In the genomic region with DNA sequence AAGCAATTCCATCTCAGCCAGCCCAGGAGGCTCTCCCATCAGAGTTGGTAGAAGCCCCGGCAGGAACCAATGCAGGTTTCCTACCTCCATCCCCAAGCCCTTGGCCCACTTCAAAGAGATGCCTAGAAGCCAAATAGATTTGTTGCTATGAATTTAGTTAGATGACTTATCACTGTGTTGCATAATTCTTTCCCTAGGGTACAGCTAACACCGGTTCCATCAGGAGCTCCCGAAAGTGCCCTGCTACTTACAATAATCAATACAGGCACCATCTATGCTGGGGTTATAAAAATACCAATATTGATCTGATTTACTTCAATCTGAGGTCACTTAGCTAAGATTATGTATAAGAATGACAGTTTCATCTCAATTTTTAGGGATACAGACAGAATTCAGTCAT, we compare ENCODE assay signal across 2 cellular contexts.
TF ChIP-seq lines count a peak whose summit lies in the region.

No MANE protein-coding gene starts in this region.

TF ChIP-seq in GM23338, 12 proteins besides CTCF, POLR2A, EP300 and RAD21 (continued from another document):
- TF ChIP-seq, protein P1, sequence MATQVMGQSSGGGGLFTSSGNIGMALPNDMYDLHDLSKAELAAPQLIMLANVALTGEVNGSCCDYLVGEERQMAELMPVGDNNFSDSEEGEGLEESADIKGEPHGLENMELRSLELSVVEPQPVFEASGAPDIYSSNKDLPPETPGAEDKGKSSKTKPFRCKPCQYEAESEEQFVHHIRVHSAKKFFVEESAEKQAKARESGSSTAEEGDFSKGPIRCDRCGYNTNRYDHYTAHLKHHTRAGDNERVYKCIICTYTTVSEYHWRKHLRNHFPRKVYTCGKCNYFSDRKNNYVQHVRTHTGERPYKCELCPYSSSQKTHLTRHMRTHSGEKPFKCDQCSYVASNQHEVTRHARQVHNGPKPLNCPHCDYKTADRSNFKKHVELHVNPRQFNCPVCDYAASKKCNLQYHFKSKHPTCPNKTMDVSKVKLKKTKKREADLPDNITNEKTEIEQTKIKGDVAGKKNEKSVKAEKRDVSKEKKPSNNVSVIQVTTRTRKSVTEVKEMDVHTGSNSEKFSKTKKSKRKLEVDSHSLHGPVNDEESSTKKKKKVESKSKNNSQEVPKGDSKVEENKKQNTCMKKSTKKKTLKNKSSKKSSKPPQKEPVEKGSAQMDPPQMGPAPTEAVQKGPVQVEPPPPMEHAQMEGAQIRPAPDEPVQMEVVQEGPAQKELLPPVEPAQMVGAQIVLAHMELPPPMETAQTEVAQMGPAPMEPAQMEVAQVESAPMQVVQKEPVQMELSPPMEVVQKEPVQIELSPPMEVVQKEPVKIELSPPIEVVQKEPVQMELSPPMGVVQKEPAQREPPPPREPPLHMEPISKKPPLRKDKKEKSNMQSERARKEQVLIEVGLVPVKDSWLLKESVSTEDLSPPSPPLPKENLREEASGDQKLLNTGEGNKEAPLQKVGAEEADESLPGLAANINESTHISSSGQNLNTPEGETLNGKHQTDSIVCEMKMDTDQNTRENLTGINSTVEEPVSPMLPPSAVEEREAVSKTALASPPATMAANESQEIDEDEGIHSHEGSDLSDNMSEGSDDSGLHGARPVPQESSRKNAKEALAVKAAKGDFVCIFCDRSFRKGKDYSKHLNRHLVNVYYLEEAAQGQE (IDR thresholded peaks at IDR 0.05; ENCODE audit: unreplicated experiment) = no peak
- no peak for TF ChIP-seq NANOG (IDR thresholded peaks at IDR 0.05; ENCODE audit: borderline replicate concordance)
- TF ChIP-seq STAT1 (IDR thresholded peaks at IDR 0.05; ENCODE audit: unreplicated experiment) = no peak
- TF ChIP-seq, protein P2, sequence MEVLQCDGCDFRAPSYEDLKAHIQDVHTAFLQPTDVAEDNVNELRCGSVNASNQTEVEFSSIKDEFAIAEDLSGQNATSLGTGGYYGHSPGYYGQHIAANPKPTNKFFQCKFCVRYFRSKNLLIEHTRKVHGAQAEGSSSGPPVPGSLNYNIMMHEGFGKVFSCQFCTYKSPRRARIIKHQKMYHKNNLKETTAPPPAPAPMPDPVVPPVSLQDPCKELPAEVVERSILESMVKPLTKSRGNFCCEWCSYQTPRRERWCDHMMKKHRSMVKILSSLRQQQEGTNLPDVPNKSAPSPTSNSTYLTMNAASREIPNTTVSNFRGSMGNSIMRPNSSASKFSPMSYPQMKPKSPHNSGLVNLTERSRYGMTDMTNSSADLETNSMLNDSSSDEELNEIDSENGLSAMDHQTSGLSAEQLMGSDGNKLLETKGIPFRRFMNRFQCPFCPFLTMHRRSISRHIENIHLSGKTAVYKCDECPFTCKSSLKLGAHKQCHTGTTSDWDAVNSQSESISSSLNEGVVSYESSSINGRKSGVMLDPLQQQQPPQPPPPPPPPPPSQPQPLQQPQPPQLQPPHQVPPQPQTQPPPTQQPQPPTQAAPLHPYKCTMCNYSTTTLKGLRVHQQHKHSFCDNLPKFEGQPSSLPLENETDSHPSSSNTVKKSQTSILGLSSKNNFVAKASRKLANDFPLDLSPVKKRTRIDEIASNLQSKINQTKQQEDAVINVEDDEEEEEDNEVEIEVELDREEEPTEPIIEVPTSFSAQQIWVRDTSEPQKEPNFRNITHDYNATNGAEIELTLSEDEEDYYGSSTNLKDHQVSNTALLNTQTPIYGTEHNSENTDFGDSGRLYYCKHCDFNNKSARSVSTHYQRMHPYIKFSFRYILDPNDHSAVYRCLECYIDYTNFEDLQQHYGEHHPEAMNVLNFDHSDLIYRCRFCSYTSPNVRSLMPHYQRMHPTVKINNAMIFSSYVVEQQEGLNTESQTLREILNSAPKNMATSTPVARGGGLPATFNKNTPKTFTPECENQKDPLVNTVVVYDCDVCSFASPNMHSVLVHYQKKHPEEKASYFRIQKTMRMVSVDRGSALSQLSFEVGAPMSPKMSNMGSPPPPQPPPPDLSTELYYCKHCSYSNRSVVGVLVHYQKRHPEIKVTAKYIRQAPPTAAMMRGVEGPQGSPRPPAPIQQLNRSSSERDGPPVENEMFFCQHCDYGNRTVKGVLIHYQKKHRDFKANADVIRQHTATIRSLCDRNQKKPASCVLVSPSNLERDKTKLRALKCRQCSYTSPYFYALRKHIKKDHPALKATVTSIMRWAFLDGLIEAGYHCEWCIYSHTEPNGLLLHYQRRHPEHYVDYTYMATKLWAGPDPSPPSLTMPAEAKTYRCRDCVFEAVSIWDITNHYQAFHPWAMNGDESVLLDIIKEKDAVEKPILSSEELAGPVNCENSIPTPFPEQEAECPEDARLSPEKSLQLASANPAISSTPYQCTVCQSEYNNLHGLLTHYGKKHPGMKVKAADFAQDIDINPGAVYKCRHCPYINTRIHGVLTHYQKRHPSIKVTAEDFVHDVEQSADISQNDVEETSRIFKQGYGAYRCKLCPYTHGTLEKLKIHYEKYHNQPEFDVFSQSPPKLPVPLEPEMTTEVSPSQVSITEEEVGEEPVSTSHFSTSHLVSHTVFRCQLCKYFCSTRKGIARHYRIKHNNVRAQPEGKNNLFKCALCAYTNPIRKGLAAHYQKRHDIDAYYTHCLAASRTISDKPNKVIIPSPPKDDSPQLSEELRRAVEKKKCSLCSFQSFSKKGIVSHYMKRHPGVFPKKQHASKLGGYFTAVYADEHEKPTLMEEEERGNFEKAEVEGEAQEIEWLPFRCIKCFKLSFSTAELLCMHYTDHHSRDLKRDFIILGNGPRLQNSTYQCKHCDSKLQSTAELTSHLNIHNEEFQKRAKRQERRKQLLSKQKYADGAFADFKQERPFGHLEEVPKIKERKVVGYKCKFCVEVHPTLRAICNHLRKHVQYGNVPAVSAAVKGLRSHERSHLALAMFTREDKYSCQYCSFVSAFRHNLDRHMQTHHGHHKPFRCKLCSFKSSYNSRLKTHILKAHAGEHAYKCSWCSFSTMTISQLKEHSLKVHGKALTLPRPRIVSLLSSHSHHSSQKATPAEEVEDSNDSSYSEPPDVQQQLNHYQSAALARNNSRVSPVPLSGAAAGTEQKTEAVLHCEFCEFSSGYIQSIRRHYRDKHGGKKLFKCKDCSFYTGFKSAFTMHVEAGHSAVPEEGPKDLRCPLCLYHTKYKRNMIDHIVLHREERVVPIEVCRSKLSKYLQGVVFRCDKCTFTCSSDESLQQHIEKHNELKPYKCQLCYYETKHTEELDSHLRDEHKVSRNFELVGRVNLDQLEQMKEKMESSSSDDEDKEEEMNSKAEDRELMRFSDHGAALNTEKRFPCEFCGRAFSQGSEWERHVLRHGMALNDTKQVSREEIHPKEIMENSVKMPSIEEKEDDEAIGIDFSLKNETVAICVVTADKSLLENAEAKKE (CRISPR knock-in tag; IDR thresholded peaks at IDR 0.05) = no peak
- TF ChIP-seq, protein P3, sequence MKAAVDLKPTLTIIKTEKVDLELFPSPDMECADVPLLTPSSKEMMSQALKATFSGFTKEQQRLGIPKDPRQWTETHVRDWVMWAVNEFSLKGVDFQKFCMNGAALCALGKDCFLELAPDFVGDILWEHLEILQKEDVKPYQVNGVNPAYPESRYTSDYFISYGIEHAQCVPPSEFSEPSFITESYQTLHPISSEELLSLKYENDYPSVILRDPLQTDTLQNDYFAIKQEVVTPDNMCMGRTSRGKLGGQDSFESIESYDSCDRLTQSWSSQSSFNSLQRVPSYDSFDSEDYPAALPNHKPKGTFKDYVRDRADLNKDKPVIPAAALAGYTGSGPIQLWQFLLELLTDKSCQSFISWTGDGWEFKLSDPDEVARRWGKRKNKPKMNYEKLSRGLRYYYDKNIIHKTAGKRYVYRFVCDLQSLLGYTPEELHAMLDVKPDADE (IDR thresholded peaks at IDR 0.05) = no peak

TF ChIP-seq in WTC11, 78 proteins besides CTCF, POLR2A, EP300 and RAD21 (continued from another document):
- TF ChIP-seq, protein P4, sequence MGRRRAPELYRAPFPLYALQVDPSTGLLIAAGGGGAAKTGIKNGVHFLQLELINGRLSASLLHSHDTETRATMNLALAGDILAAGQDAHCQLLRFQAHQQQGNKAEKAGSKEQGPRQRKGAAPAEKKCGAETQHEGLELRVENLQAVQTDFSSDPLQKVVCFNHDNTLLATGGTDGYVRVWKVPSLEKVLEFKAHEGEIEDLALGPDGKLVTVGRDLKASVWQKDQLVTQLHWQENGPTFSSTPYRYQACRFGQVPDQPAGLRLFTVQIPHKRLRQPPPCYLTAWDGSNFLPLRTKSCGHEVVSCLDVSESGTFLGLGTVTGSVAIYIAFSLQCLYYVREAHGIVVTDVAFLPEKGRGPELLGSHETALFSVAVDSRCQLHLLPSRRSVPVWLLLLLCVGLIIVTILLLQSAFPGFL (CRISPR knock-in tag; IDR thresholded peaks at IDR 0.05; ENCODE audit: borderline replicate concordance) = no peak
- TF ChIP-seq FOXJ3 (CRISPR knock-in tag; IDR thresholded peaks at IDR 0.05; ENCODE audit: borderline replicate concordance) (no peak), ZNF423 (CRISPR knock-in tag; IDR thresholded peaks at IDR 0.05) (no peak)
